In the genomic region with DNA sequence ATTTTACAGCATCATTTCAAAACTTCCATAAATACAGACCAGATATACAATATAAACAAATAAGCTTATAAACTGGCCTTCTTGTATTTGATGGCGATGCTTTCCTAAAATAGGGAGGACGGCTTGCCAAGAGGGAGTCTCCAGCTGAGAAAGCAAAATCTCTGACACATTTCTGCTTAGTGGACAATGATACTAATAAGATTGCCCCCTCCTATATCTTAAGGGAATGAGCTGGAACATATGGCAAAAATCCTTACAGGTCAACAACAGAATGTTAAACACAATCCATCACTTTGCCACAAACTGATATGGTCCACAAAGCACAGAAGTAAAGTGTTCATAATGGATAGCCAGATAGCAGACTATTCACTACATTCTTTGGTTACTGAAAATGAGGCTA, we compare ENCODE assay signal across 20 cellular contexts. TPM values are rescaled to one million over a fixed set of nuclear protein-coding genes. Genes with fewer than 3 reads are reported as not detected.
DNase-seq lines count a peak whose midpoint lies in the region; ATAC-seq and TF ChIP-seq lines count a peak whose summit lies in the region.
"Had no signal": no experiment of that assay in that cellular context is flagged by ENCODE, and none has a peak within 500 bp of the region (broad histone marks: within the 10 kb centered on the region; RNA-seq: fewer than 3 reads in every experiment).

No MANE protein-coding gene starts in this region.

- H3K4me3 ChIP-seq in IMR-90 (ENCODE audit: insufficient read depth, low read depth, low read length) (no peak overlapping the region), WERI-Rb-1 (ENCODE audit: low read depth, low read length) (no peak overlapping the region), smooth muscle cell (no peak overlapping the region)
- H3K4me3 ChIP-seq: A549; BLaER1 treated with 17β-estradiol and CSF1 and Interleukin-3, amounts not matched to agents 10 nM and 100 nM had no signal

- no peaks in the 10 kb centered on the region for H3K79me2 ChIP-seq in smooth muscle cell (ENCODE audit: low read depth)

- POLR2A ChIA-PET in IMR-90 (lab: Charles Lee; ENCODE audit: unreplicated experiment): no interaction called here

- no peak overlapping the region for H2BK15ac ChIP-seq in IMR-90 (ENCODE audit: low read depth, low read length)

- H4K5ac ChIP-seq in IMR-90 (ENCODE audit: low read depth, low read length): no peak overlapping the region

- dilution Hi-C loops in IMR-90 (cut with HindIII; ENCODE audit: low sequenced_read_pairs, unreplicated experiment): no loop called here

- no CpG with 5 or more reads among the region's 2 CpGs for WGBS in IMR-90 (ENCODE audit: extremely low coverage in 2 of 2, insufficient read length in 1 of 2), 2 experiments
- whole genome bisulfite sequencing in smooth muscle cell (ENCODE audit: low lambda C conversion rate): 87% methylated on average over 2 of the region's 2 CpGs

- CTCF ChIA-PET in IMR-90 (lab: Yijun Ruan, JAX): interaction anchor here (0.6 to 1.4 kb wide), 3 partner anchors 34 to 143 kb away, joined by 3 to 4 read pairs (median 4); no protein-coding TSS in a partner anchor

- H3K4me2 ChIP-seq in IMR-90 (ENCODE audit: low read depth, low read length) (no peak overlapping the region), smooth muscle cell (no peak overlapping the region)
- H3K4me2 ChIP-seq: A549; BLaER1 treated with 17β-estradiol and CSF1 and Interleukin-3, amounts not matched to agents 10 nM and 100 nM had no signal

- DNase-seq in IMR-90: peak; percentile 50
- peak; percentile 88 for DNase-seq in NCI-H69 (lab: John Stamatoyannopoulos, UW)
- DNase-seq in WERI-Rb-1: no peak
- DNase-seq in left kidney (ENCODE audit: low read depth, low spot score): peak; percentile 79
- DNase-seq in NCI-H1436 (lab: John Stamatoyannopoulos, UW): no peak
- DNase-seq in smooth muscle cell (lab: John Stamatoyannopoulos, UW; ENCODE audit: unreplicated experiment): no peak
- DNase-seq in SK-N-DZ (ENCODE audit: low spot score): no peak
- DNase-seq: AML-193; CD4-positive, alpha-beta T cell; MM.1S; NCI-H1694; NCI-H2081; NCI-H2227 treated with DMSO at 0.1 percent for 48 hours; NCI-H510A; NCI-H774 had no signal

- H3K9ac ChIP-seq in IMR-90 (ENCODE audit: low read depth, low read length) (no peak overlapping the region), smooth muscle cell (ENCODE audit: low read depth) (no peak overlapping the region)
- H3K9ac ChIP-seq: BLaER1 treated with 17β-estradiol and CSF1 and Interleukin-3, amounts not matched to agents 10 nM and 100 nM; KMS-11 had no signal

- H2BK5ac ChIP-seq in IMR-90 (ENCODE audit: low read depth, low read length, poor library complexity, severe bottlenecking): no peak overlapping the region

- ATAC-seq in IMR-90 (ENCODE audit: low read depth): no peak
- ATAC-seq in SK-N-SH treated with all-trans-retinoic acid at 6 μM for 48 hours: no peak
- ATAC-seq: A549, HCT116 had no signal

- 0 out of 2 replicates have a peak overlapping the region, but pooled peaks have one; percentile 39 for H3K23ac ChIP-seq in IMR-90 (ENCODE audit: low read depth, low read length)

- H2BK20ac ChIP-seq in IMR-90 (ENCODE audit: low read depth, low read length): no peak overlapping the region

- H2AK9ac ChIP-seq in IMR-90 (replicated peaks; ENCODE audit: low read depth, low read length, poor library complexity): no peak overlapping the region

- peaks cover 0 to 2% of the 10 kb centered on the region in 2 experiments; a peak in 1 of 4 replicates for H3K79me1 ChIP-seq in IMR-90 (ENCODE audit: low read depth in 1 of 2, low read length in 2 of 2)

- H4K91ac ChIP-seq in IMR-90 (ENCODE audit: insufficient read depth, low read depth, low read length): no peak overlapping the region

- intact Hi-C loops in IMR-90 (cut with micrococcal nuclease): no loop called here

- no peak for TF ChIP-seq RAD21 in IMR-90 (IDR thresholded peaks at IDR 0.05; ENCODE audit: low read length)

- no peak overlapping the region for H2BK120ac ChIP-seq in IMR-90 (ENCODE audit: low read depth, low read length)

- H2AFZ ChIP-seq in IMR-90 (replicated peaks; ENCODE audit: low read length, poor library complexity) (no peak overlapping the region), smooth muscle cell (ENCODE audit: low read depth) (no peak overlapping the region)

- no peaks in the 10 kb centered on the region for H3K36me3 ChIP-seq in IMR-90 (ENCODE audit: control insufficient read depth, insufficient read depth, low read length)
- H3K36me3 ChIP-seq in WERI-Rb-1: no peaks in the 10 kb centered on the region
- no peaks in the 10 kb centered on the region for H3K36me3 ChIP-seq in smooth muscle cell (ENCODE audit: low read depth)
- H3K36me3 ChIP-seq: BLaER1 treated with 17β-estradiol and CSF1 and Interleukin-3, amounts not matched to agents 10 nM and 100 nM had no signal

- H3K27ac ChIP-seq in IMR-90 (ENCODE audit: insufficient read depth, low read length) (no peak overlapping the region), WERI-Rb-1 (peak overlapping the region; percentile 79), smooth muscle cell (ENCODE audit: low read depth) (no peak overlapping the region)
- H3K27ac ChIP-seq: A549; BLaER1 treated with 17β-estradiol and CSF1 and Interleukin-3, amounts not matched to agents 10 nM and 100 nM had no signal

- no peak overlapping the region for H3K18ac ChIP-seq in IMR-90 (ENCODE audit: low read depth, low read length)

- no peak overlapping the region for H2AK5ac ChIP-seq in IMR-90 (ENCODE audit: low read depth, low read length)

- H3K14ac ChIP-seq in IMR-90 (replicated peaks; ENCODE audit: low read depth, low read length): no peak overlapping the region

- TF ChIP-seq CTCF in IMR-90 (conservative IDR thresholded peaks at IDR 0.05; ENCODE audit: low read depth, low read length) (no peak), WERI-Rb-1 (IDR thresholded peaks at IDR 0.05; ENCODE audit: low read depth, low read length) (no peak), smooth muscle cell (IDR thresholded peaks at IDR 0.05; ENCODE audit: borderline replicate concordance, insufficient read depth, poor library complexity, severe bottlenecking) (no peak)

- no peak overlapping the region for H3K56ac ChIP-seq in IMR-90 (ENCODE audit: extremely low read depth, insufficient read depth, low read length)

- in situ Hi-C loops in IMR-90 (cut with MboI; ENCODE audit: low sequenced_read_pairs): loop anchor here (25.0 kb wide), 1 partner anchor 116 kb away; no protein-coding TSS in a partner anchor

- H3K4ac ChIP-seq in IMR-90 (ENCODE audit: low read depth, low read length): no peak overlapping the region

- H3K27me3 ChIP-seq in IMR-90 (ENCODE audit: control insufficient read depth, insufficient read depth, low read length) (no peaks in the 10 kb centered on the region), WERI-Rb-1 (ENCODE audit: insufficient read depth, low read depth, severe bottlenecking) (no peaks in the 10 kb centered on the region), smooth muscle cell (ENCODE audit: low read depth) (no peaks in the 10 kb centered on the region)
- H3K27me3 ChIP-seq: BLaER1 treated with 17β-estradiol and CSF1 and Interleukin-3, amounts not matched to agents 10 nM and 100 nM had no signal

- H4K20me1 ChIP-seq in IMR-90 (ENCODE audit: insufficient read depth, low read length) (peaks cover 2% of the 10 kb centered on the region; the same call in 1 of the 2 replicates), smooth muscle cell (ENCODE audit: low read depth) (no peaks in the 10 kb centered on the region)
- H4K20me1 ChIP-seq: BLaER1 treated with 17β-estradiol and CSF1 and Interleukin-3, amounts not matched to agents 10 nM and 100 nM had no signal

- no peak for TF ChIP-seq POLR2A in IMR-90 (IDR thresholded peaks at IDR 0.05; ENCODE audit: low read depth, low read length)

- H3K9me3 ChIP-seq in IMR-90 (ENCODE audit: control insufficient read depth, insufficient read depth, low read length) (no peaks in the 10 kb centered on the region), WERI-Rb-1 (ENCODE audit: severe bottlenecking) (no peaks in the 10 kb centered on the region), smooth muscle cell (replicated peaks; ENCODE audit: low read depth) (no peaks in the 10 kb centered on the region)
- H3K9me3 ChIP-seq: A549; BLaER1 treated with 17β-estradiol and CSF1 and Interleukin-3, amounts not matched to agents 10 nM and 100 nM had no signal

- H3K4me1 ChIP-seq in IMR-90 (ENCODE audit: control insufficient read depth, insufficient read depth, low read length) (peaks cover 6% of the 10 kb centered on the region), smooth muscle cell (ENCODE audit: low read depth) (peaks cover 3% of the 10 kb centered on the region)

- no peaks in the 10 kb centered on the region; the same call in 1 of the 2 replicates for H3K9me1 ChIP-seq in IMR-90 (ENCODE audit: insufficient read depth, low read length)

- BruUV-seq in IMR-90 (replicated peaks; lab: Mats Ljungman, UMichigan): no TSS peak

- H3F3A ChIP-seq in smooth muscle cell (ENCODE audit: low read depth): peaks cover 5% of the 10 kb centered on the region

- H4K8ac ChIP-seq in IMR-90 (ENCODE audit: low read depth in 2 of 2, low read length in 2 of 2): no peak overlapping the region

TF ChIP-seq in IMR-90, 13 proteins besides CTCF, POLR2A, EP300 and RAD21 (continues in another document):
- TF ChIP-seq FOS (IDR thresholded peaks at IDR 0.05; ENCODE audit: low read depth, low read length) (no peak), USF2 (IDR thresholded peaks at IDR 0.05; ENCODE audit: low read depth, low read length) (no peak)

TF ChIP-seq in SK-N-SH treated with all-trans-retinoic acid at 6 μM for 48 hours, 23 proteins besides CTCF, POLR2A, EP300 and RAD21 (continues in another document):
- no peak for TF ChIP-seq ZNF70 (CRISPR knock-in tag; IDR thresholded peaks at IDR 0.05)

RNA-seq across cellular contexts. Expression of gene GADD45A, which starts 7.1 kb away (rescaled TPM):
- total RNA-seq in IMR-90 (2012; rRNA removed): 10.9 and 16.7 TPM in 2 replicates
- 114 and 129 TPM in 2 replicates for polyA plus RNA-seq in IMR-90 (2012; rRNA removed)
- 128 and 171 TPM in 2 replicates for polyA plus RNA-seq in IMR-90 (2012; cell fraction: cytosol; rRNA removed)
- 210 and 388 TPM in 2 replicates for polyA plus RNA-seq in IMR-90 (2012; cell fraction: nucleus; rRNA removed; ENCODE audit: low replicate concordance)
- 130 and 141 TPM in 2 replicates for total RNA-seq in smooth muscle cell
- 205 and 250 TPM in 2 replicates for polyA plus RNA-seq in smooth muscle cell
- polyA plus RNA-seq in SK-N-DZ (2014; cell fraction: cytosol; rRNA removed): 21.2 and 29.5 TPM in 2 replicates
- polyA plus RNA-seq in SK-N-DZ (2014; cell fraction: nucleus; rRNA removed): 57.2 and 60.1 TPM in 2 replicates

Comparison
In these comparisons a context has a peak if more than half of its experiments do, and no peak if none do; other contexts are left out.
1. DNase-seq: peak in IMR-90 (single experiment), NCI-H69 (single experiment) and left kidney (single experiment); none in WERI-Rb-1 (single experiment), NCI-H1436 (single experiment), smooth muscle cell (single experiment) and SK-N-DZ (single experiment).